Comparison of ENCODE assay signal across 11 cellular contexts in genomic region chr2:40363631-40364030, GRCh38.
A peak's percentile ranks its signal among the peaks of the same experiment; 100 is the strongest.
DNase-seq lines count a peak whose midpoint lies in the region; ATAC-seq and TF ChIP-seq lines count a peak whose summit lies in the region.
"Had no signal": no experiment of that assay in that cellular context is flagged by ENCODE, and none has a peak within 500 bp of the region (broad histone marks: within the 10 kb centered on the region; RNA-seq: fewer than 3 reads in every experiment).

No MANE protein-coding gene starts in this region.

- H3K27me3 ChIP-seq in cardiac muscle cell = no peaks in the 10 kb centered on the region
- no peaks in the 10 kb centered on the region for H3K27me3 ChIP-seq in adrenal gland
- no peaks in the 10 kb centered on the region for H3K27me3 ChIP-seq in kidney epithelial cell (ENCODE audit: control insufficient read depth, insufficient read depth, low read length)

- no peaks in the 10 kb centered on the region for H3K36me3 ChIP-seq in cardiac muscle cell
- no peaks in the 10 kb centered on the region for H3K36me3 ChIP-seq in adrenal gland (replicated peaks in 1 of 2)
- no peaks in the 10 kb centered on the region for H3K36me3 ChIP-seq in kidney epithelial cell (ENCODE audit: control insufficient read depth, insufficient read depth, low read length)

- 30 to 34% (median 33%) methylated on average over 6 of the region's 6 CpGs for WGBS in adrenal gland, 4 donors

- H3K4me3 ChIP-seq in cardiac muscle cell = no peak overlapping the region
- H3K4me3 ChIP-seq in adrenal gland = peak overlapping the region in 1 of 4 donors; percentile 46
- H3K4me3 ChIP-seq in kidney epithelial cell (ENCODE audit: low read depth, low read length) = no peak overlapping the region
- H3K4me3 ChIP-seq: K562, lung had no signal

- BruUV-seq in Calu3 (replicated peaks; lab: Mats Ljungman, UMichigan) = no TSS peak

- no peaks in the 10 kb centered on the region for H3K27me3 Mint-ChIP-seq in Calu3 (ENCODE audit: unreplicated experiment)
- H3K27me3 Mint-ChIP-seq: CD4-positive, CD25-positive, alpha-beta regulatory T cell had no signal

- no peaks in the 10 kb centered on the region for H3K9me3 Mint-ChIP-seq in Calu3 (ENCODE audit: low read depth, unreplicated experiment)

- no peak overlapping the region for H3K27ac Mint-ChIP-seq in Calu3 (ENCODE audit: unreplicated experiment)
- H3K27ac Mint-ChIP-seq: CD4-positive, CD25-positive, alpha-beta regulatory T cell had no signal

- H3K9me3 ChIP-seq in cardiac muscle cell (ENCODE audit: low read depth) = no peaks in the 10 kb centered on the region
- H3K9me3 ChIP-seq in adrenal gland (replicated peaks in 1 of 3) = peaks cover 0 to 5% (median 0%) of the 10 kb centered on the region in 3 donors

- H3K27ac ChIP-seq in cardiac muscle cell (peak overlapping the region; percentile 66), adrenal gland (peak overlapping the region in 3 of 5 donors; percentile 5 to 42 (median 36))

- ATAC-seq in left ventricle myocardium superior = no peak
- ATAC-seq in HG02885 (IDR thresholded peaks at IDR 0.05; ENCODE audit: poor library complexity, unreplicated experiment) = no peak
- ATAC-seq in GM19455 (IDR thresholded peaks at IDR 0.05; ENCODE audit: unreplicated experiment) = no peak
- ATAC-seq: K562 had no signal

- H3K4me3 Mint-ChIP-seq in Calu3 (ENCODE audit: low read depth, unreplicated experiment) = no peak overlapping the region
- H3K4me3 Mint-ChIP-seq: CD4-positive, CD25-positive, alpha-beta regulatory T cell had no signal

- DNase-seq in cardiac muscle cell (ENCODE audit: low read depth in 1 of 2, low spot score in 1 of 2) (peak in 1 of 2 donors; percentile 43), left ventricle myocardium superior (no peak), adrenal gland (no peak), kidney epithelial cell (ENCODE audit: low read depth) (peak; percentile 43), Calu3 (no peak)
- DNase-seq in stimulated activated CD4-positive, alpha-beta T cell treated with anti-CD3 and anti-CD28 coated beads, Interleukin-12 subunit alpha, Interleukin-12 subunit beta, amount 100 ng/mL, for 4 hours = no peak
- DNase-seq: CD4-positive, CD25-positive, alpha-beta regulatory T cell had no signal

- intact Hi-C loops in left ventricle myocardium superior (cut with micrococcal nuclease) = no loop called here
- intact Hi-C loops in adrenal gland (cut with DNase I) = loop anchor here in 1 of 2 donors (10.0 kb wide), 1 partner anchor 119 kb away; no protein-coding TSS in a partner anchor
- intact Hi-C loops in Calu3 (cut with micrococcal nuclease; ENCODE audit: unreplicated experiment) = no loop called here

- no peak for TF ChIP-seq CTCF in cardiac muscle cell (IDR thresholded peaks at IDR 0.05; ENCODE audit: low read depth, low read length)
- no peak for TF ChIP-seq CTCF in adrenal gland (IDR thresholded peaks at IDR 0.05)
- no peak for TF ChIP-seq CTCF in kidney epithelial cell (IDR thresholded peaks at IDR 0.05; ENCODE audit: insufficient read depth, low read length, poor library complexity, severe bottlenecking)
- TF ChIP-seq CTCF in Calu3 (IDR thresholded peaks at IDR 0.05; ENCODE audit: unreplicated experiment) = no peak

- no peaks in the 10 kb centered on the region for H3K4me1 Mint-ChIP-seq in Calu3 (ENCODE audit: low read depth, unreplicated experiment)
- H3K4me1 Mint-ChIP-seq: CD4-positive, CD25-positive, alpha-beta regulatory T cell had no signal

- H3K36me3 Mint-ChIP-seq in Calu3 (ENCODE audit: insufficient read depth, unreplicated experiment) = no peaks in the 10 kb centered on the region
- H3K36me3 Mint-ChIP-seq: CD4-positive, CD25-positive, alpha-beta regulatory T cell had no signal

- peaks cover 50% of the 10 kb centered on the region for H3K4me1 ChIP-seq in cardiac muscle cell (ENCODE audit: low read depth)
- peaks cover 13 to 27% of the 10 kb centered on the region in 2 donors for H3K4me1 ChIP-seq in adrenal gland (replicated peaks in 1 of 2)

- CTCF ChIA-PET in Calu3 (lab: Charles Lee) = no interaction called here

- TF ChIP-seq POLR2A in adrenal gland (IDR thresholded peaks at IDR 0.05) = no peak
